In genomic region chr15:72782993-72783562, GRCh38 we compare ENCODE assay signal across 8 cellular contexts. TPM values are rescaled to one million over a fixed set of nuclear protein-coding genes. Genes with fewer than 3 reads are reported as not detected.
DNase-seq lines count a peak whose midpoint lies in the region; ATAC-seq and TF ChIP-seq lines count a peak whose summit lies in the region.

No MANE protein-coding gene starts in this region.

- H3K9me3 ChIP-seq in Karpas-422 (ENCODE audit: low read length) (no peaks in the 10 kb centered on the region), neuron (ENCODE audit: low read length) (no peaks in the 10 kb centered on the region)

- TF ChIP-seq CTCF in GM12865 (IDR thresholded peaks at IDR 0.05; ENCODE audit: insufficient read depth, low read depth, low read length, missing control alignments) (no peak), fibroblast of the aortic adventitia (IDR thresholded peaks at IDR 0.05; ENCODE audit: insufficient read depth, low read length) (no peak)

- peaks cover 27% of the 10 kb centered on the region for H3K36me3 ChIP-seq in Karpas-422 (ENCODE audit: insufficient read depth, low read length)
- H3K36me3 ChIP-seq in neuron (ENCODE audit: insufficient read depth, low read length): peaks cover 6% of the 10 kb centered on the region

- H3K4me2 ChIP-seq in Karpas-422 (ENCODE audit: low read depth, low read length, poor library complexity, severe bottlenecking): peak overlapping the region; percentile 90

- peak; percentile 31 for ATAC-seq in GM21825 (IDR thresholded peaks at IDR 0.05; ENCODE audit: unreplicated experiment)

- H3K9ac ChIP-seq in Karpas-422 (ENCODE audit: low read length): peak overlapping the region; percentile 90

- no peaks in the 10 kb centered on the region for H3K9me2 ChIP-seq in Karpas-422 (replicated peaks; ENCODE audit: insufficient read depth, low read length)

- peaks cover 29% of the 10 kb centered on the region for H3K4me1 ChIP-seq in Karpas-422 (ENCODE audit: low read length)
- H3K4me1 ChIP-seq in neuron (ENCODE audit: insufficient read depth, low read length): peaks cover 29% of the 10 kb centered on the region

- DNase-seq in GM12865 (ENCODE audit: low read depth): peak; percentile 84
- peak; percentile 82 for DNase-seq in Karpas-422
- DNase-seq in activated CD4-positive, alpha-beta T cell treated with anti-CD3 and anti-CD28 coated beads for 48 hours: peak; percentile 51
- peak; percentile 29 for DNase-seq in fibroblast of the aortic adventitia (ENCODE audit: low read depth)
- DNase-seq in NCI-H2196 treated with DMSO at 0.1 percent for 48 hours (lab: John Stamatoyannopoulos, UW; ENCODE audit: unreplicated experiment): no peak
- no peak for DNase-seq in DMS79 (lab: John Stamatoyannopoulos, UW)

- H3K79me2 ChIP-seq in Karpas-422 (ENCODE audit: low read length): peaks cover 54% of the 10 kb centered on the region

- H3K4me3 ChIP-seq in GM12865 (ENCODE audit: low read depth, low read length): peak overlapping the region; percentile 72
- peak overlapping the region; percentile 86 for H3K4me3 ChIP-seq in Karpas-422 (ENCODE audit: low read length)
- H3K4me3 ChIP-seq in fibroblast of the aortic adventitia (ENCODE audit: low read depth, low read length): peak overlapping the region; percentile 94
- H3K4me3 ChIP-seq in neuron (ENCODE audit: low read length): peak overlapping the region; percentile 88

- H4K20me1 ChIP-seq in Karpas-422 (ENCODE audit: insufficient read depth, low read depth, low read length): no peaks in the 10 kb centered on the region; the same call in 1 of the 2 replicates

- H2AFZ ChIP-seq in Karpas-422 (ENCODE audit: low read length) (no peak overlapping the region), neuron (ENCODE audit: low read depth, low read length) (peak overlapping the region; percentile 73)

- H3K27ac ChIP-seq in Karpas-422 (ENCODE audit: low read length): peak overlapping the region; percentile 6; the same call in 1 of the 2 replicates

- H3K27me3 ChIP-seq in Karpas-422 (ENCODE audit: low read length): no peaks in the 10 kb centered on the region
- H3K27me3 ChIP-seq in neuron (ENCODE audit: insufficient read depth, low read length): no peaks in the 10 kb centered on the region

RNA-seq across cellular contexts. Expression of gene ADPGK, which starts 0.5 kb away (rescaled TPM):
- 75.7 and 94.3 TPM in 2 replicates for total RNA-seq in Karpas-422 (2014; rRNA removed; shearing (Covaris generic); ENCODE audit: low replicate concordance)
- total RNA-seq in fibroblast of the aortic adventitia (ENCODE audit: low replicate concordance): 43.9 and 86.1 TPM in 2 replicates

Comparison
In these comparisons a context has a peak if more than half of its experiments do, and no peak if none do; other contexts are left out.
1. DNase-seq: peak in GM12865 (single experiment), Karpas-422 (single experiment), activated CD4-positive, alpha-beta T cell treated with anti-CD3 and anti-CD28 coated beads for 48 hours (single experiment) and fibroblast of the aortic adventitia (single experiment); none in NCI-H2196 treated with DMSO at 0.1 percent for 48 hours (single experiment) and DMS79 (single experiment).
2. Peak in every context shown above with its lines, with median percentiles within 50 percentile points of each other: H3K4me3 ChIP-seq.